ENCODE assay signal across 1 cellular context in the genomic region with DNA sequence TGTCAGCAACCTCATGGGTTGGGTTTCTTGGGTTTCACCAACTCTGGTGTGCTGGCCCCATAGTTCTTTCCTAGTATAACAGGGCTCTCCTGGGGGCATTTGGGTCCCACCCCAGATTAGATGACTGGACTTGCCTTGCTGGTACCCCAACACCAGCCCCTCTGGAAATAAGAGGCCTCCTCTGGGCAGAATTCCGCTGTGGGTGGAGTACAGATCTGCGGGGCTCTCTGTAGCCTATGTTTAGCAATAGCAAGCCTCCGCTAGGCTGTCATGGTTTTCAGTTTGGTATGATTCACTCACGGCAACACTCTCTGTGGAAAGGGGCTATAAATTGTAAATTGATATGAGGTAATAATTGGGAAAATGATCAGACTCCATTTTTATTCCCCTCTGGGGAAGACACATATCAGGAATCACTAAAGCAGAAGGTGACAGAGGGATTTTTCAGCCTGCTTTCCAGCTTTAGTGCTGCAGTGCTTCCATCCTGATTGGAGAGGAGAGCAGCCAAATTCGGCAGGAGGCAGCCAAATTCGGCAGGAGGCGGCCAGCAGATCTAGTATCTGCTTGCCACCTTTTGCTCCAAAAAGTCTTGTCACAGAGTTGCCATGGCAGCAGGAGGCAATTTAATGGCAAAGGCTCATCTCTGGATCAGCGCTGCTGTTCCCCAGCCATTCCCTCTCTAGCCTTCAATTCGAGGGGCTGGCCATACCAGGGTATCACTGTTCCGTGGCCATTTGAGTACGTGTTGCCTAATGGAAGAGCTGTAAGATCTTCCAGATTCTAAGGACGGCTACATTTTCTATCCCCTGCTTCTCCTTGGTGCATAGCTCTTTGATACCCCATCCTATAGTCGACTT.
A peak's percentile ranks its signal among the peaks of the same experiment; 100 is the strongest.
TF ChIP-seq lines count a peak whose summit lies in the region.

No MANE protein-coding gene starts in this region.

TF ChIP-seq in K562, 482 proteins besides CTCF, POLR2A, EP300 and RAD21:
- no peak for TF ChIP-seq ZBED1 (IDR thresholded peaks at IDR 0.05)
- 0 out of 2 replicates have a peak, but pooled peaks have one; percentile 11 for TF ChIP-seq RFX1 (IDR thresholded peaks at IDR 0.05)
